In the genomic region with DNA sequence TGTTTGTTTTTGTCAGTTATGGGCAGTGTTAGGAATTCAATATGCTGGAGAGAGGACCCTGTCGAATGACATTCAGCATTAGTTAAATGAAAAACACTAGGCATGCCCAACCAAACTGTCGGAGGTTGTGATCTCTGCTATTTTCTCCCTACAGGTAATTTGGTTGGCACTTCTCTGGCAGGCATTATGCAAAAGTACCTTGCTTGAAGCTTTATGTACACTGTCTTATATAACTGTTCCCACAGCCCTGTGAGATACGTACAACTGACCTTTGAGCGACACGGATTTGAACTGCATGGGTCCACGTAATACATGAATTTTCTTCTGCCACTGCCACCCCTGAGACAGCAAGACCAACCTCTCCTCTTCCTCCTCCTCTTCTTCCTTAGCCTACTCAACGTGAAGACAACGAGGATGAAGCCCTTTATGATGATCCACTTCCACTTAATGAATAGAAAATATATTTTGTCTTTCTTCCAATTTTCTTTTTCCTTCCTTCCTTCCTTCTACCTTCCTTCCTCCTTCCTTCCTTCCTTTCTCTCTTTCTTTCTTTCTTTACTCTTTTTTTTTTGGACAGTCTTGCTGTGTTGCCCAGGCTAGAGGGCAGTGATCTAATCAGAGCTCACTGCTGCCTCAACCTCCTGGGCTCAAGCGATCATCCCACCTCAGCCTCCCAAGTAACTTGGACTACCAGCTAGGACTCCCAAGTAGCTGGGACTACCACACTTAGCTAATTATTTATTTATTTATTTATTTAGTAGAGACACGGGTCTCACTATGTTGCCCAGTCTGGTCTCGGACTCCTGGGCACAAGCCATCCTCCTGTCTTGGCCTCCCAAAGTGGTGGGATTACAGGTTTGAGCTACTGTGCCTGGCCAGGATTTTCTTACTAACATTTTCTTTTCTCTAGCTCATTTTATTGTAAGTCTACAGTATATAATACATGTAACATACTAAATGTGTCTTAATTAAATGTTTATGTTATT, we compare ENCODE assay signal across 1 cellular context.
TF ChIP-seq lines count a peak whose summit lies in the region.

No MANE protein-coding gene starts in this region.

TF ChIP-seq in HepG2, 621 proteins besides CTCF, POLR2A, EP300 and RAD21 (continued from another document and continues in another):
- TF ChIP-seq, protein P1, sequence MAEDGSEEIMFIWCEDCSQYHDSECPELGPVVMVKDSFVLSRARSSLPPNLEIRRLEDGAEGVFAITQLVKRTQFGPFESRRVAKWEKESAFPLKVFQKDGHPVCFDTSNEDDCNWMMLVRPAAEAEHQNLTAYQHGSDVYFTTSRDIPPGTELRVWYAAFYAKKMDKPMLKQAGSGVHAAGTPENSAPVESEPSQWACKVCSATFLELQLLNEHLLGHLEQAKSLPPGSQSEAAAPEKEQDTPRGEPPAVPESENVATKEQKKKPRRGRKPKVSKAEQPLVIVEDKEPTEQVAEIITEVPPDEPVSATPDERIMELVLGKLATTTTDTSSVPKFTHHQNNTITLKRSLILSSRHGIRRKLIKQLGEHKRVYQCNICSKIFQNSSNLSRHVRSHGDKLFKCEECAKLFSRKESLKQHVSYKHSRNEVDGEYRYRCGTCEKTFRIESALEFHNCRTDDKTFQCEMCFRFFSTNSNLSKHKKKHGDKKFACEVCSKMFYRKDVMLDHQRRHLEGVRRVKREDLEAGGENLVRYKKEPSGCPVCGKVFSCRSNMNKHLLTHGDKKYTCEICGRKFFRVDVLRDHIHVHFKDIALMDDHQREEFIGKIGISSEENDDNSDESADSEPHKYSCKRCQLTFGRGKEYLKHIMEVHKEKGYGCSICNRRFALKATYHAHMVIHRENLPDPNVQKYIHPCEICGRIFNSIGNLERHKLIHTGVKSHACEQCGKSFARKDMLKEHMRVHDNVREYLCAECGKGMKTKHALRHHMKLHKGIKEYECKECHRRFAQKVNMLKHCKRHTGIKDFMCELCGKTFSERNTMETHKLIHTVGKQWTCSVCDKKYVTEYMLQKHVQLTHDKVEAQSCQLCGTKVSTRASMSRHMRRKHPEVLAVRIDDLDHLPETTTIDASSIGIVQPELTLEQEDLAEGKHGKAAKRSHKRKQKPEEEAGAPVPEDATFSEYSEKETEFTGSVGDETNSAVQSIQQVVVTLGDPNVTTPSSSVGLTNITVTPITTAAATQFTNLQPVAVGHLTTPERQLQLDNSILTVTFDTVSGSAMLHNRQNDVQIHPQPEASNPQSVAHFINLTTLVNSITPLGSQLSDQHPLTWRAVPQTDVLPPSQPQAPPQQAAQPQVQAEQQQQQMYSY (CRISPR knock-in tag; IDR thresholded peaks at IDR 0.05) = no peak
- TF ChIP-seq SRSF9 (IDR thresholded peaks at IDR 0.05; ENCODE audit: borderline replicate concordance, insufficient read depth, low read depth, low read length, poor library complexity, severe bottlenecking) = no peak
- TF ChIP-seq ZNF383 (CRISPR knock-in tag; IDR thresholded peaks at IDR 0.05; ENCODE audit: borderline replicate concordance) = no peak
- no peak for TF ChIP-seq ZNF713 (CRISPR knock-in tag; IDR thresholded peaks at IDR 0.05)
- no peak for TF ChIP-seq ZNF616 (CRISPR knock-in tag; IDR thresholded peaks at IDR 0.05; ENCODE audit: low read depth)
- no peak for TF ChIP-seq SETDB1 (CRISPR knock-in tag; IDR thresholded peaks at IDR 0.05; ENCODE audit: borderline replicate concordance)
- TF ChIP-seq KLF6 (CRISPR knock-in tag; IDR thresholded peaks at IDR 0.05) = peak; percentile 68; the same call in 1 of the 2 replicates
- TF ChIP-seq ZNF407 (CRISPR knock-in tag; IDR thresholded peaks at IDR 0.05; ENCODE audit: not compliant biosample characterization) = no peak
- TF ChIP-seq JARID2 (CRISPR knock-in tag; IDR thresholded peaks at IDR 0.05; ENCODE audit: insufficient replicate concordance) = no peak
- no peak for TF ChIP-seq GATA4 (IDR thresholded peaks at IDR 0.05; ENCODE audit: borderline replicate concordance, low read depth)
- no peak for TF ChIP-seq KLF13 (CRISPR knock-in tag; IDR thresholded peaks at IDR 0.05)
- TF ChIP-seq CEBPZ (IDR thresholded peaks at IDR 0.05; ENCODE audit: low read length) = no peak
- TF ChIP-seq ZNF737 (CRISPR knock-in tag; IDR thresholded peaks at IDR 0.05; ENCODE audit: borderline replicate concordance) = no peak
- no peak for TF ChIP-seq ZFAT (CRISPR knock-in tag; conservative IDR thresholded peaks at IDR 0.05)
- no peak for TF ChIP-seq ZNF850 (CRISPR knock-in tag; conservative IDR thresholded peaks at IDR 0.05)
- 0 out of 2 replicates have a peak, but pooled peaks have one; percentile 14 for TF ChIP-seq TCF7 (IDR thresholded peaks at IDR 0.05; ENCODE audit: low read depth)
- TF ChIP-seq ZNF17 (CRISPR knock-in tag; IDR thresholded peaks at IDR 0.05) = no peak
- TF ChIP-seq MBNL3 (CRISPR knock-in tag; conservative IDR thresholded peaks at IDR 0.05) = no peak
- TF ChIP-seq ZNF550 (CRISPR knock-in tag; IDR thresholded peaks at IDR 0.05; ENCODE audit: borderline replicate concordance) = no peak
- no peak for TF ChIP-seq ZNF790 (CRISPR knock-in tag; IDR thresholded peaks at IDR 0.05; ENCODE audit: borderline replicate concordance)
- peak; percentile 60; the same call in 1 of the 2 replicates for TF ChIP-seq TBX2 (CRISPR knock-in tag; IDR thresholded peaks at IDR 0.05; ENCODE audit: borderline replicate concordance)
- no peak for TF ChIP-seq POGK (CRISPR knock-in tag; conservative IDR thresholded peaks at IDR 0.05)
- TF ChIP-seq HNRNPL (IDR thresholded peaks at IDR 0.05; ENCODE audit: low read depth, low read length) = no peak
- TF ChIP-seq CSRNP2 (CRISPR knock-in tag; conservative IDR thresholded peaks at IDR 0.05; ENCODE audit: low read depth) = no peak
- TF ChIP-seq, protein P2, sequence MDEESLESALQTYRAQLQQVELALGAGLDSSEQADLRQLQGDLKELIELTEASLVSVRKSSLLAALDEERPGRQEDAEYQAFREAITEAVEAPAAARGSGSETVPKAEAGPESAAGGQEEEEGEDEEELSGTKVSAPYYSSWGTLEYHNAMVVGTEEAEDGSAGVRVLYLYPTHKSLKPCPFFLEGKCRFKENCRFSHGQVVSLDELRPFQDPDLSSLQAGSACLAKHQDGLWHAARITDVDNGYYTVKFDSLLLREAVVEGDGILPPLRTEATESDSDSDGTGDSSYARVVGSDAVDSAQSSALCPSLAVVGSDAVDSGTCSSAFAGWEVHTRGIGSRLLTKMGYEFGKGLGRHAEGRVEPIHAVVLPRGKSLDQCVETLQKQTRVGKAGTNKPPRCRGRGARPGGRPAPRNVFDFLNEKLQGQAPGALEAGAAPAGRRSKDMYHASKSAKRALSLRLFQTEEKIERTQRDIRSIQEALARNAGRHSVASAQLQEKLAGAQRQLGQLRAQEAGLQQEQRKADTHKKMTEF (CRISPR knock-in tag; IDR thresholded peaks at IDR 0.05) = peak; percentile 74
- peak; percentile 58; the same call in 1 of the 2 replicates for TF ChIP-seq DMAP1 (CRISPR knock-in tag; IDR thresholded peaks at IDR 0.05)
- no peak for TF ChIP-seq ZNF235 (CRISPR knock-in tag; IDR thresholded peaks at IDR 0.05; ENCODE audit: borderline replicate concordance)
- TF ChIP-seq ZNF720 (CRISPR knock-in tag; IDR thresholded peaks at IDR 0.05) = no peak
- no peak for TF ChIP-seq TEAD2 (CRISPR knock-in tag; IDR thresholded peaks at IDR 0.05)
- no peak for TF ChIP-seq CENPX (CRISPR knock-in tag; IDR thresholded peaks at IDR 0.05)
